ENCODE assay signal across 8 cellular contexts in genomic region chr4:151031831-151032605, GRCh38. TPM values are rescaled to one million over a fixed set of nuclear protein-coding genes. Genes with fewer than 3 reads are reported as not detected.
A peak's percentile ranks its signal among the peaks of the same experiment; 100 is the strongest.
DNase-seq lines count a peak whose midpoint lies in the region; ATAC-seq lines count a peak whose summit lies in the region.

No MANE protein-coding gene starts in this region.

- H3K4me1 Mint-ChIP-seq in activated naive CD8-positive, alpha-beta T cell treated with anti-CD3 and anti-CD28 coated beads for 36 hours = peaks cover 28% of the 10 kb centered on the region
- peaks cover 25% of the 10 kb centered on the region for H3K4me1 Mint-ChIP-seq in stimulated activated effector memory CD8-positive, alpha-beta T cell treated with anti-CD3 and anti-CD28 coated beads, Interleukin-12 subunit alpha, Interleukin-12 subunit beta, amount 100 ng/mL, for 72 hours

- peak; percentile 63 for ATAC-seq in HG03439 (IDR thresholded peaks at IDR 0.05; ENCODE audit: unreplicated experiment)
- peak; percentile 81 for ATAC-seq in stimulated activated effector memory CD8-positive, alpha-beta T cell treated with anti-CD3 and anti-CD28 coated beads, Interleukin-12 subunit alpha, Interleukin-12 subunit beta, amount 100 ng/mL, for 72 hours

- H3K4me3 Mint-ChIP-seq in activated naive CD8-positive, alpha-beta T cell treated with anti-CD3 and anti-CD28 coated beads for 36 hours = peak overlapping the region; percentile 64
- H3K4me3 Mint-ChIP-seq in stimulated activated effector memory CD8-positive, alpha-beta T cell treated with anti-CD3 and anti-CD28 coated beads, Interleukin-12 subunit alpha, Interleukin-12 subunit beta, amount 100 ng/mL, for 72 hours = peak overlapping the region; percentile 69

- peaks cover 7% of the 10 kb centered on the region for H3K36me3 Mint-ChIP-seq in activated naive CD8-positive, alpha-beta T cell treated with anti-CD3 and anti-CD28 coated beads for 36 hours
- H3K36me3 Mint-ChIP-seq in stimulated activated effector memory CD8-positive, alpha-beta T cell treated with anti-CD3 and anti-CD28 coated beads, Interleukin-12 subunit alpha, Interleukin-12 subunit beta, amount 100 ng/mL, for 72 hours = peaks cover 16% of the 10 kb centered on the region

- peak overlapping the region; percentile 95 for H3K27ac Mint-ChIP-seq in activated naive CD8-positive, alpha-beta T cell treated with anti-CD3 and anti-CD28 coated beads for 36 hours
- peak overlapping the region; percentile 89 for H3K27ac Mint-ChIP-seq in stimulated activated effector memory CD8-positive, alpha-beta T cell treated with anti-CD3 and anti-CD28 coated beads, Interleukin-12 subunit alpha, Interleukin-12 subunit beta, amount 100 ng/mL, for 72 hours

- peaks cover 4% of the 10 kb centered on the region for H3K9me3 Mint-ChIP-seq in activated naive CD8-positive, alpha-beta T cell treated with anti-CD3 and anti-CD28 coated beads for 36 hours
- H3K9me3 Mint-ChIP-seq in stimulated activated effector memory CD8-positive, alpha-beta T cell treated with anti-CD3 and anti-CD28 coated beads, Interleukin-12 subunit alpha, Interleukin-12 subunit beta, amount 100 ng/mL, for 72 hours = no peaks in the 10 kb centered on the region

- H3K27me3 Mint-ChIP-seq in activated naive CD8-positive, alpha-beta T cell treated with anti-CD3 and anti-CD28 coated beads for 36 hours = peaks cover 6% of the 10 kb centered on the region

- peak; percentile 30 to 32 for DNase-seq in stimulated activated CD4-positive, alpha-beta T cell treated with anti-CD3 and anti-CD28 coated beads, Interleukin-2, amount 100 ng/mL, for 24 hours
- no peak for DNase-seq in stimulated activated CD4-positive, alpha-beta T cell treated with anti-CD3 and anti-CD28 coated beads, Interleukin-1b, Interleukin-23, amount 100 ng/mL, for 48 hours
- peak; percentile 23 for DNase-seq in activated naive CD8-positive, alpha-beta T cell treated with anti-CD3 and anti-CD28 coated beads for 36 hours
- peak in 1 of 2 donors; percentile 59 for DNase-seq in stimulated activated effector memory CD8-positive, alpha-beta T cell treated with anti-CD3 and anti-CD28 coated beads, Interleukin-12 subunit alpha, Interleukin-12 subunit beta, amount 100 ng/mL, for 72 hours (ENCODE audit: low spot score in 2 of 2)
- DNase-seq in NCI-H524 (lab: John Stamatoyannopoulos, UW) = no peak
- no peak for DNase-seq in SHP77 (lab: John Stamatoyannopoulos, UW)
- DNase-seq in NOMO-1 treated with dmso at 0.1 percent for 144 hours (lab: John Stamatoyannopoulos, UW; ENCODE audit: unreplicated experiment) = no peak

RNA-seq across cellular contexts. Expression of gene LRBA, which starts 16.9 kb away (rescaled TPM):
- total RNA-seq in activated naive CD8-positive, alpha-beta T cell treated with anti-CD3 and anti-CD28 coated beads for 36 hours = 10 to 100 TPM; 52.5 to 61.2 TPM

Comparison
In these comparisons a context has a peak if more than half of its experiments do, and no peak if none do; other contexts are left out.
1. DNase-seq: peak in stimulated activated CD4-positive, alpha-beta T cell treated with anti-CD3 and anti-CD28 coated beads, Interleukin-2, amount 100 ng/mL, for 24 hours (2 of 2) and activated naive CD8-positive, alpha-beta T cell treated with anti-CD3 and anti-CD28 coated beads for 36 hours (single experiment); none in stimulated activated CD4-positive, alpha-beta T cell treated with anti-CD3 and anti-CD28 coated beads, Interleukin-1b, Interleukin-23, amount 100 ng/mL, for 48 hours (single experiment), NCI-H524 (0 of 2), SHP77 (0 of 2) and NOMO-1 treated with dmso at 0.1 percent for 144 hours (single experiment).